8 cellular contexts compared by ENCODE assay signal in genomic region chr2:48420512-48421197, GRCh38. TPM values are rescaled to one million over a fixed set of nuclear protein-coding genes. Genes with fewer than 3 reads are reported as not detected.
DNase-seq lines count a peak whose midpoint lies in the region; ATAC-seq and TF ChIP-seq lines count a peak whose summit lies in the region.

No MANE protein-coding gene starts in this region.

- in situ Hi-C loops in T47D (cut with HindIII; ENCODE audit: low pct_unique_long_range_greater_than_20kb, low sequenced_read_pairs): no loop called here

- DNase-seq in AG04449 (ENCODE audit: low read depth, low spot score) (peak; percentile 55), NCI-H2196 treated with DMSO at 0.1 percent for 48 hours (lab: John Stamatoyannopoulos, UW; ENCODE audit: unreplicated experiment) (peak; percentile 81), T47D (ENCODE audit: low read depth in 1 of 2, low spot score in 1 of 2) (peak; percentile 51 to 87), immature natural killer cell (peak; percentile 79 to 84 (median 81))
- peak; percentile 88 to 93 for DNase-seq in stimulated activated CD4-positive, alpha-beta T cell treated with anti-CD3 and anti-CD28 coated beads, Interleukin-12 subunit alpha, Interleukin-12 subunit beta, amount 100 ng/mL, for 24 hours (ENCODE audit: low read depth in 2 of 2)

- 0 out of 2 replicates have a peak overlapping the region, but pooled peaks have one; percentile 4 for H3K4me3 ChIP-seq in AG04449 (ENCODE audit: low read depth, low read length)

- H3K4me3 Mint-ChIP-seq in immature natural killer cell: peak overlapping the region in 4 of 5 donors; percentile 28 to 68 (median 34)

- no peaks in the 10 kb centered on the region for H3K9me3 Mint-ChIP-seq in immature natural killer cell

- CTCF ChIA-PET in AG04449 (lab: Yijun Ruan, JAX): interaction anchor here (0.7 to 8.5 kb wide), 20 partner anchors 11 to 983 kb away, joined by 3 to 113 read pairs (median 3); no protein-coding TSS in a partner anchor

- ATAC-seq in GM18873 (IDR thresholded peaks at IDR 0.05; ENCODE audit: low FRiP score, unreplicated experiment): peak; percentile 63
- peak; percentile 70 for ATAC-seq in HG03139 (IDR thresholded peaks at IDR 0.05; ENCODE audit: unreplicated experiment)

- peaks cover 13 to 15% of the 10 kb centered on the region in 2 donors for H3K4me1 Mint-ChIP-seq in immature natural killer cell

- no peaks in the 10 kb centered on the region for H3K36me3 Mint-ChIP-seq in immature natural killer cell

- peak; percentile 96 for TF ChIP-seq CTCF in AG04449 (IDR thresholded peaks at IDR 0.05; ENCODE audit: insufficient read depth, low read length, missing control alignments)
- TF ChIP-seq CTCF in VCaP (conservative IDR thresholded peaks at IDR 0.05): peak; percentile 93

- peak overlapping the region; percentile 42; the same call in 1 of the 2 replicates for H3K27ac ChIP-seq in VCaP

- peak overlapping the region in 3 of 6 donors; percentile 31 to 62 (median 49) for H3K27ac Mint-ChIP-seq in immature natural killer cell

- peaks cover 2 to 12% (median 3%) of the 10 kb centered on the region in 3 donors for H3K27me3 Mint-ChIP-seq in immature natural killer cell (ENCODE audit: low read depth in 3 of 3)

- POLR2A ChIA-PET in AG04449 (lab: Yijun Ruan, JAX): interaction anchor here (1.1 kb wide), 1 partner anchor 313 kb away, joined by 3 read pairs; no protein-coding TSS in a partner anchor

RNA-seq across cellular contexts. Expression of gene PPP1R21, which starts 19.9 kb away (rescaled TPM):
- 10 to 100 TPM in 2 of 3 donors, 1 to 10 TPM in 1; 8.5 to 17.8 (median 10.1) TPM for polyA plus RNA-seq in immature natural killer cell

Comparison
In these comparisons a context has a peak if more than half of its experiments do, and no peak if none do; other contexts are left out.
1. Peak in every context shown above with its lines: DNase-seq, ATAC-seq, H3K4me3 ChIP-seq and H3K27ac ChIP-seq.